Comparison of ENCODE assay signal across 8 cellular contexts in genomic region chr1:33257388-33257758, GRCh38. TPM values are rescaled to one million over a fixed set of nuclear protein-coding genes. Genes with fewer than 3 reads are reported as not detected.
A peak's percentile ranks its signal among the peaks of the same experiment; 100 is the strongest.
DNase-seq lines count a peak whose midpoint lies in the region; ATAC-seq and TF ChIP-seq lines count a peak whose summit lies in the region.

No MANE protein-coding gene starts in this region.

- H3K4me3 ChIP-seq in heart left ventricle (peak overlapping the region; percentile 35 to 99 (median 80)), body of pancreas (peak overlapping the region; percentile 39 to 48), urinary bladder (ENCODE audit: low read depth, low read length) (peak overlapping the region; percentile 95)

- TF ChIP-seq CTCF in heart left ventricle (IDR thresholded peaks at IDR 0.05): no peak
- no peak for TF ChIP-seq CTCF in body of pancreas (IDR thresholded peaks at IDR 0.05)

- TF ChIP-seq POLR2A in heart left ventricle (IDR thresholded peaks at IDR 0.05): no peak
- TF ChIP-seq POLR2A in body of pancreas (IDR thresholded peaks at IDR 0.05): no peak

- WGBS in heart left ventricle, 4 donors: 1 to 3% (median 1%) methylated on average over 9 of the region's 9 CpGs
- 0 to 3% methylated on average over 9 of the region's 9 CpGs for WGBS in body of pancreas, 2 donors
- WGBS in urinary bladder: under 1% methylated on average over 9 of the region's 9 CpGs

- H3K36me3 Mint-ChIP-seq in memory B cell: peaks cover 5% of the 10 kb centered on the region

- ATAC-seq in heart left ventricle (no peak), Right ventricle myocardium inferior (no peak), body of pancreas (no peak), memory B cell (ENCODE audit: low read depth) (no peak)

- H3K4me3 Mint-ChIP-seq in memory B cell: peak overlapping the region; percentile 98

- H3K27me3 Mint-ChIP-seq in memory B cell: no peaks in the 10 kb centered on the region

- no peak for DNase-seq in heart left ventricle
- DNase-seq in Right ventricle myocardium inferior (ENCODE audit: missing footprints): no peak
- DNase-seq in body of pancreas: no peak
- DNase-seq in memory B cell (ENCODE audit: low spot score in 2 of 2): no peak
- no peak for DNase-seq in DMS79 treated with DMSO at 0.1 percent for 48 hours (lab: John Stamatoyannopoulos, UW)
- no peak for DNase-seq in MV-4-11 (lab: John Stamatoyannopoulos, UW)
- DNase-seq in D341Med (ENCODE audit: low spot score): no peak

- intact Hi-C loops in heart left ventricle (cut with DNase I) (loop anchor here in 4 of 10 donors (1.0 to 10.0 kb wide), 6 partner anchors 35 to 123 kb away; partner anchors contain the start of gene TRIM62 (in 2 of the 4)), Right ventricle myocardium inferior (cut with DNase I) (loop anchor here (10.0 kb wide), 1 partner anchor 103 kb away; no protein-coding TSS in a partner anchor), body of pancreas (cut with DNase I) (no loop called here)

- peaks cover 31% of the 10 kb centered on the region for H3K4me1 Mint-ChIP-seq in memory B cell

- H3K36me3 ChIP-seq in heart left ventricle (no peaks in the 10 kb centered on the region), body of pancreas (replicated peaks in 1 of 2; ENCODE audit: insufficient read depth in 1 of 2, low read depth in 2 of 2) (no peaks in the 10 kb centered on the region), urinary bladder (ENCODE audit: insufficient read depth) (no peaks in the 10 kb centered on the region)

- H3K4me1 ChIP-seq in heart left ventricle: peaks cover 18 to 58% (median 46%) of the 10 kb centered on the region in 12 donors
- H3K4me1 ChIP-seq in body of pancreas: peaks cover 44% of the 10 kb centered on the region
- peaks cover 1% of the 10 kb centered on the region for H3K4me1 ChIP-seq in urinary bladder (ENCODE audit: insufficient read depth)

- H3K27ac ChIP-seq in heart left ventricle: peak overlapping the region; percentile 51 to 94 (median 88)
- peak overlapping the region; percentile 47 to 92 (median 86) for H3K27ac ChIP-seq in body of pancreas
- peak overlapping the region; percentile 24 for H3K27ac ChIP-seq in urinary bladder (ENCODE audit: low read depth)

- H3K27ac Mint-ChIP-seq in memory B cell: peak overlapping the region; percentile 93

- H3K27me3 ChIP-seq in heart left ventricle (no peaks in the 10 kb centered on the region), body of pancreas (no peaks in the 10 kb centered on the region)

- H3K9me3 ChIP-seq in heart left ventricle (no peaks in the 10 kb centered on the region), body of pancreas (no peaks in the 10 kb centered on the region)

- no peaks in the 10 kb centered on the region for H3K9me3 Mint-ChIP-seq in memory B cell

RNA-seq across cellular contexts. Expression of gene ZNF362, which starts 1.1 kb away (rescaled TPM):
- total RNA-seq in heart left ventricle: 10 to 100 TPM; 24.9 to 39.7 (median 33.3) TPM
- 10 to 100 TPM; 11.1 to 18.8 TPM for polyA plus RNA-seq in heart left ventricle
- 30.3 TPM for total RNA-seq in Right ventricle myocardium inferior
- 10 to 100 TPM in 1 of 2 donors, 1 to 10 TPM in 1; 7.9 to 17.9 TPM for total RNA-seq in body of pancreas
- 10.3 TPM for total RNA-seq in urinary bladder
- polyA plus RNA-seq in urinary bladder: 33.7 TPM

Comparison
In these comparisons a context has a peak if more than half of its experiments do, and no peak if none do; other contexts are left out.
1. H3K27ac ChIP-seq: peak in every context shown above with its lines; median percentile 88 in heart left ventricle; 86 in body of pancreas; 24 in urinary bladder.
2. H3K4me3 ChIP-seq: peak in every context shown above with its lines; median percentile 95 in urinary bladder; 80 in heart left ventricle; 44 in body of pancreas.